Comparison of ENCODE assay signal across 31 cellular contexts in the genomic region with DNA sequence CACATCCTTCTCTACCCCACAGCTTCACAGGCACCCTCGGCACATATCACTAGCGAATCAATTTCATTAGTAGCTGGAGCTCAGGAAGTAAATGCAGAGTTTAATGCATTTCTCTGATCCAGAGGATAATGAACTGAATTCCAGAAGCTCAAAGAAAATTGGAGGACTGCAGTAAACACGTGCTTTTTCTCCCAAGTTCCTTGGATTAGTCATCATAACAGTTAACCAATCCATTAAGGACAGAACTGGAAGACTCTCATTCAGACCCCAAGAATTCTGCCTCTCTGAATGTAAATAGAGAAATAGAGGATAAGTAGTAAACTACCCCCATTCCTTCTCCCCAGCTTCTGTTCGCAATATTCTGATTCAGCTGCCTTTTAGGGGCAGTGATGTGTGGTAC. TPM values are rescaled to one million over a fixed set of nuclear protein-coding genes. Genes with fewer than 3 reads are reported as not detected.
A peak's percentile ranks its signal among the peaks of the same experiment; 100 is the strongest.
DNase-seq lines count a peak whose midpoint lies in the region; ATAC-seq, FAIRE-seq and TF ChIP-seq lines count a peak whose summit lies in the region.
"Had no signal": no experiment of that assay in that cellular context is flagged by ENCODE, and none has a peak within 500 bp of the region (broad histone marks: within the 10 kb centered on the region; RNA-seq: fewer than 3 reads in every experiment).

No MANE protein-coding gene starts in this region.

- no peak for TF ChIP-seq CTCF in astrocyte (IDR thresholded peaks at IDR 0.05; ENCODE audit: insufficient read depth, low read depth, low read length)

- H3K36me3 ChIP-seq in astrocyte (ENCODE audit: insufficient read depth, low read length), result peaks cover 23% of the 10 kb centered on the region
- H3K36me3 ChIP-seq: prostate gland had no signal

- H3K9me3 Mint-ChIP-seq in activated CD4-positive, alpha-beta T cell treated with anti-CD3 and anti-CD28 coated beads for 36 hours (ENCODE audit: low read depth), result no peaks in the 10 kb centered on the region
- H3K9me3 Mint-ChIP-seq in astrocyte (ENCODE audit: unreplicated experiment), result no peaks in the 10 kb centered on the region
- no peaks in the 10 kb centered on the region for H3K9me3 Mint-ChIP-seq in naive thymus-derived CD8-positive, alpha-beta T cell
- H3K9me3 Mint-ChIP-seq: activated T-helper 2 cell treated with anti-CD3 and anti-CD28 coated beads, Interferon-gamma antibody, Interleukin-2, Interleukin-4, amounts not matched to agents 10 μg/mL and 5 μg/mL and 100 μg/mL, durations not matched to agents 14 hours and 24 hours and 36 hours; IgD-negative memory B cell; stimulated activated memory B cell treated with anti-CD40 and anti-IgM and Interleukin-4, amounts not matched to agents 10 μg/mL and 1 μg/mL and 100 μg/mL, for 72 hours had no signal

- H3K4me3 ChIP-seq in astrocyte (ENCODE audit: insufficient read depth, low read depth, low read length), result no peak overlapping the region
- H3K4me3 ChIP-seq: prostate gland, sigmoid colon had no signal

- H3K79me2 ChIP-seq in astrocyte (ENCODE audit: insufficient read depth, low read length), result no peaks in the 10 kb centered on the region

- no peaks in the 10 kb centered on the region for H3K27me3 ChIP-seq in astrocyte (ENCODE audit: insufficient read depth, low read length)
- H3K27me3 ChIP-seq: neutrophil, sigmoid colon had no signal

- H3K4me2 ChIP-seq in astrocyte (ENCODE audit: low read length), result no peak overlapping the region

- no peak overlapping the region for H3K9ac ChIP-seq in astrocyte (ENCODE audit: low read length)

- H3K27ac Mint-ChIP-seq in activated CD4-positive, alpha-beta T cell treated with anti-CD3 and anti-CD28 coated beads for 36 hours, result peak overlapping the region; percentile 26
- H3K27ac Mint-ChIP-seq in T-helper 17 cell (peak overlapping the region; percentile 83), astrocyte (ENCODE audit: unreplicated experiment) (peak overlapping the region; percentile 26)
- H3K27ac Mint-ChIP-seq in naive thymus-derived CD8-positive, alpha-beta T cell, result peak overlapping the region in 9 of 10 donors; percentile 2 to 85 (median 52)

- no peaks in the 10 kb centered on the region for H3K27me3 Mint-ChIP-seq in activated CD4-positive, alpha-beta T cell treated with anti-CD3 and anti-CD28 coated beads for 36 hours
- H3K27me3 Mint-ChIP-seq in T-helper 17 cell (no peaks in the 10 kb centered on the region), astrocyte (ENCODE audit: low read depth, unreplicated experiment) (no peaks in the 10 kb centered on the region)
- H3K27me3 Mint-ChIP-seq in naive thymus-derived CD8-positive, alpha-beta T cell, result no peaks in the 10 kb centered on the region
- H3K27me3 Mint-ChIP-seq: IgD-negative memory B cell; stimulated activated memory B cell treated with anti-CD40 and anti-IgM and Interleukin-4, amounts not matched to agents 10 μg/mL and 1 μg/mL and 100 μg/mL, for 72 hours had no signal

- H2AFZ ChIP-seq in astrocyte (ENCODE audit: low read depth, low read length), result no peak overlapping the region

- H4K20me1 ChIP-seq in astrocyte (ENCODE audit: insufficient read depth, low read length), result peaks cover 8% of the 10 kb centered on the region

- FAIRE-seq in astrocyte (lab: Jason Lieb, UNC), result no peak
- FAIRE-seq: endothelial cell of umbilical vein, H1 had no signal

- H3K4me3 Mint-ChIP-seq in activated CD4-positive, alpha-beta T cell treated with anti-CD3 and anti-CD28 coated beads for 36 hours, result no peak overlapping the region
- no peak overlapping the region for H3K4me3 Mint-ChIP-seq in T-helper 17 cell
- no peak overlapping the region for H3K4me3 Mint-ChIP-seq in astrocyte (ENCODE audit: unreplicated experiment)
- H3K4me3 Mint-ChIP-seq in naive thymus-derived CD8-positive, alpha-beta T cell, result no peak overlapping the region
- H3K4me3 Mint-ChIP-seq: IgD-negative memory B cell; stimulated activated memory B cell treated with anti-CD40 and anti-IgM and Interleukin-4, amounts not matched to agents 10 μg/mL and 1 μg/mL and 100 μg/mL, for 72 hours had no signal

- no peak overlapping the region for H3K27ac ChIP-seq in astrocyte (ENCODE audit: low read depth, low read length)
- H3K27ac ChIP-seq: 22Rv1, neutrophil, prostate gland, sigmoid colon, WERI-Rb-1 had no signal

- intact Hi-C loops in activated CD4-positive, alpha-beta T cell treated with anti-CD3 and anti-CD28 coated beads for 36 hours (cut with DNase I, micrococcal nuclease), result no loop called here

- no peaks in the 10 kb centered on the region for H3K4me1 ChIP-seq in astrocyte (ENCODE audit: insufficient read depth, low read length)
- H3K4me1 ChIP-seq: prostate gland, sigmoid colon had no signal

- H3K4me1 Mint-ChIP-seq in activated CD4-positive, alpha-beta T cell treated with anti-CD3 and anti-CD28 coated beads for 36 hours, result no peaks in the 10 kb centered on the region
- peaks cover 13% of the 10 kb centered on the region for H3K4me1 Mint-ChIP-seq in T-helper 17 cell
- peaks cover 9% of the 10 kb centered on the region for H3K4me1 Mint-ChIP-seq in astrocyte (ENCODE audit: low read depth, unreplicated experiment)
- peaks cover 3 to 6% (median 4%) of the 10 kb centered on the region in 4 donors for H3K4me1 Mint-ChIP-seq in naive thymus-derived CD8-positive, alpha-beta T cell
- H3K4me1 Mint-ChIP-seq: stimulated activated memory B cell treated with anti-CD40 and anti-IgM and Interleukin-4, amounts not matched to agents 10 μg/mL and 1 μg/mL and 100 μg/mL, for 72 hours had no signal

- POLR2A ChIA-PET in activated CD4-positive, alpha-beta T cell treated with anti-CD3 and anti-CD28 coated beads for 36 hours (lab: Charles Lee), result no interaction called here
- POLR2A ChIA-PET in naive thymus-derived CD8-positive, alpha-beta T cell (lab: Charles Lee), result no interaction called here

- CTCF ChIA-PET in activated CD4-positive, alpha-beta T cell treated with anti-CD3 and anti-CD28 coated beads for 36 hours (lab: Charles Lee), result interaction anchor here (0.6 to 1.6 kb wide), 4 partner anchors 55 to 314 kb away, joined by 3 to 8 read pairs (median 4); no protein-coding TSS in a partner anchor

- peaks cover 19% of the 10 kb centered on the region for H3K36me3 Mint-ChIP-seq in activated CD4-positive, alpha-beta T cell treated with anti-CD3 and anti-CD28 coated beads for 36 hours (ENCODE audit: low read depth)
- H3K36me3 Mint-ChIP-seq in T-helper 17 cell (ENCODE audit: low read depth) (peaks cover 2% of the 10 kb centered on the region), astrocyte (ENCODE audit: low read depth, unreplicated experiment) (peaks cover 11% of the 10 kb centered on the region)
- peaks cover 0 to 83% (median 11%) of the 10 kb centered on the region in 3 donors for H3K36me3 Mint-ChIP-seq in naive thymus-derived CD8-positive, alpha-beta T cell

- no peak for ATAC-seq in activated CD4-positive, alpha-beta T cell treated with anti-CD3 and anti-CD28 coated beads for 36 hours
- no peak for ATAC-seq in T-helper 17 cell
- no peak for ATAC-seq in naive thymus-derived CD8-positive, alpha-beta T cell
- no peak for ATAC-seq in HG03159 (IDR thresholded peaks at IDR 0.05; ENCODE audit: unreplicated experiment)
- ATAC-seq: PC-3; SK-N-SH treated with all-trans-retinoic acid at 6 μM for 48 hours; stimulated activated memory B cell treated with anti-CD40 and anti-IgM and Interleukin-4, amounts not matched to agents 10 μg/mL and 1 μg/mL and 100 μg/mL, for 72 hours had no signal

- H3K9me3 ChIP-seq in T-helper 17 cell (ENCODE audit: control insufficient read depth, low read length, poor library complexity, severe bottlenecking) (no peaks in the 10 kb centered on the region), astrocyte (ENCODE audit: insufficient read depth, low read depth, low read length) (no peaks in the 10 kb centered on the region)
- H3K9me3 ChIP-seq: neutrophil, prostate gland, sigmoid colon had no signal

- DNase-seq in activated CD4-positive, alpha-beta T cell treated with anti-CD3 and anti-CD28 coated beads for 36 hours, result no peak
- no peak for DNase-seq in activated CD4-positive, alpha-beta T cell treated with anti-CD3 and anti-CD28 coated beads for 1 hour
- DNase-seq in T-helper 17 cell (no peak), astrocyte (ENCODE audit: low read depth) (peak; percentile 26), AG20443 (ENCODE audit: low spot score) (no peak), activated gamma-delta T cell (lab: John Stamatoyannopoulos, UW) (no peak)
- no peak for DNase-seq in naive thymus-derived CD8-positive, alpha-beta T cell
- DNase-seq: activated CD8-positive, alpha-beta memory T cell treated with anti-CD3 and anti-CD28 coated beads, Interleukin-2, amount 50 U/mL, for 4 hours; AML-193; GDM1; head of caudate nucleus; kidney glomerular epithelial cell; mammary epithelial cell; NCI-H1048; NCI-H187; NCI-H524 treated with DMSO at 0.1 percent for 48 hours; NK-92 treated with Interleukin-12 subunit alpha and Interleukin-12 subunit beta, amount 100 ng/mL, for 24 hours; PC-3; sigmoid colon; stimulated activated CD4-positive, alpha-beta T cell treated with anti-CD3 and anti-CD28 coated beads, Interleukin-4, amount 100 ng/mL, for 24 hours; WERI-Rb-1 had no signal

RNA-seq across cellular contexts. Expression of a gene that starts 40.7 kb away (rescaled TPM):
- 10 to 100 TPM; 11.9 to 13.1 TPM for total RNA-seq in activated CD4-positive, alpha-beta T cell treated with anti-CD3 and anti-CD28 coated beads for 36 hours
- total RNA-seq in T-helper 17 cell (1 to 10 TPM; 3.9 to 4.4 TPM), astrocyte (64.3 and 69.1 TPM in 2 replicates)
- 1 to 10 TPM; 6.8 to 6.9 TPM for total RNA-seq in naive thymus-derived CD8-positive, alpha-beta T cell
- 10 to 100 TPM; 13.8 to 17.4 (median 14.3) TPM for polyA plus RNA-seq in naive thymus-derived CD8-positive, alpha-beta T cell

Comparison
In these comparisons a context has a peak if more than half of its experiments do, and no peak if none do; other contexts are left out.
1. H3K27ac Mint-ChIP-seq: peak in every context shown above with its lines; median percentile 83 in T-helper 17 cell; 52 in naive thymus-derived CD8-positive, alpha-beta T cell; 26 in activated CD4-positive, alpha-beta T cell treated with anti-CD3 and anti-CD28 coated beads for 36 hours; 26 in astrocyte.